ENCODE assay signal across 1 cellular context in the genomic region with DNA sequence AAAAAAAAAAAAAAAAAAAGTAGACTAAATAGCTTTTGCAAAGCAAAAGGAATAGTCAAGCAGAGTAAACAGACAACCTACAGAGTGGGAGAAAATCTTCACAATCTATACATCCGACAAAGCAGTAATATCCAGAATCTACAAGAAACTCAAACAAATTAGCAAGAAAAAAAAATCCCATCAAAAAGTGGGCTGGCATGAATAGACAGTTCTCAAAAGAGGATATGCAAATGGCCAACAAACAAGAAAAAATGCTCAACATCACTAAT.
TF ChIP-seq lines count a peak whose summit lies in the region.

No MANE protein-coding gene starts in this region.

TF ChIP-seq in HepG2, 621 proteins besides CTCF, POLR2A, EP300 and RAD21:
- TF ChIP-seq, protein P1, sequence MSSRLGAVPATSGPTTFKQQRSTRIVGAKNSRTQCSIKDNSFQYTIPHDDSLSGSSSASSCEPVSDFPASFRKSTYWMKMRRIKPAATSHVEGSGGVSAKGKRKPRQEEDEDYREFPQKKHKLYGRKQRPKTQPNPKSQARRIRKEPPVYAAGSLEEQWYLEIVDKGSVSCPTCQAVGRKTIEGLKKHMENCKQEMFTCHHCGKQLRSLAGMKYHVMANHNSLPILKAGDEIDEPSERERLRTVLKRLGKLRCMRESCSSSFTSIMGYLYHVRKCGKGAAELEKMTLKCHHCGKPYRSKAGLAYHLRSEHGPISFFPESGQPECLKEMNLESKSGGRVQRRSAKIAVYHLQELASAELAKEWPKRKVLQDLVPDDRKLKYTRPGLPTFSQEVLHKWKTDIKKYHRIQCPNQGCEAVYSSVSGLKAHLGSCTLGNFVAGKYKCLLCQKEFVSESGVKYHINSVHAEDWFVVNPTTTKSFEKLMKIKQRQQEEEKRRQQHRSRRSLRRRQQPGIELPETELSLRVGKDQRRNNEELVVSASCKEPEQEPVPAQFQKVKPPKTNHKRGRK (CRISPR knock-in tag; IDR thresholded peaks at IDR 0.05), result peak; percentile 56; the same call in 1 of the 2 replicates
- TF ChIP-seq, protein P2, sequence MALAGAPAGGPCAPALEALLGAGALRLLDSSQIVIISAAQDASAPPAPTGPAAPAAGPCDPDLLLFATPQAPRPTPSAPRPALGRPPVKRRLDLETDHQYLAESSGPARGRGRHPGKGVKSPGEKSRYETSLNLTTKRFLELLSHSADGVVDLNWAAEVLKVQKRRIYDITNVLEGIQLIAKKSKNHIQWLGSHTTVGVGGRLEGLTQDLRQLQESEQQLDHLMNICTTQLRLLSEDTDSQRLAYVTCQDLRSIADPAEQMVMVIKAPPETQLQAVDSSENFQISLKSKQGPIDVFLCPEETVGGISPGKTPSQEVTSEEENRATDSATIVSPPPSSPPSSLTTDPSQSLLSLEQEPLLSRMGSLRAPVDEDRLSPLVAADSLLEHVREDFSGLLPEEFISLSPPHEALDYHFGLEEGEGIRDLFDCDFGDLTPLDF (CRISPR knock-in tag; IDR thresholded peaks at IDR 0.05), result peak; percentile 13; the same call in 1 of the 2 replicates
- 0 out of 2 replicates have a peak, but pooled peaks have one; percentile 41 for TF ChIP-seq ZNF878 (CRISPR knock-in tag; IDR thresholded peaks at IDR 0.05)
